In genomic region chr2:212536385-212537310, GRCh38 we compare ENCODE assay signal across 8 cellular contexts. TPM values are rescaled to one million over a fixed set of nuclear protein-coding genes. Genes with fewer than 3 reads are reported as not detected.
DNase-seq lines count a peak whose midpoint lies in the region; ATAC-seq and TF ChIP-seq lines count a peak whose summit lies in the region.

No MANE protein-coding gene starts in this region.

- H3K79me2 ChIP-seq in smooth muscle cell (ENCODE audit: low read depth) = no peaks in the 10 kb centered on the region

- H3K4me2 ChIP-seq in smooth muscle cell = peak overlapping the region; percentile 99

- H3K27ac ChIP-seq in smooth muscle cell (ENCODE audit: low read depth) = no peak overlapping the region

- DNase-seq in T-helper 1 cell (no peak), anterior cingulate cortex (lab: John Stamatoyannopoulos, UW) (peak in 40 of 58 donors; percentile 8 to 81 (median 41)), iPS-NIHi7 (ENCODE audit: extremely low spot score) (peak; percentile 10), smooth muscle cell (lab: John Stamatoyannopoulos, UW; ENCODE audit: unreplicated experiment) (no peak)
- DNase-seq in activated naive CD4-positive, alpha-beta T cell (lab: John Stamatoyannopoulos, UW) = no peak

- H3K27ac Mint-ChIP-seq in T-helper 1 cell treated with Interleukin-12 subunit alpha and Interleukin-12 subunit beta and Interleukin-4 antibody, amounts not matched to agents 30 μg/mL and 1 μg/mL, for 36 hours = peak overlapping the region; percentile 23

- peak overlapping the region; percentile 75 for H3K4me3 ChIP-seq in smooth muscle cell

- H3K27me3 ChIP-seq in smooth muscle cell (ENCODE audit: low read depth) = peaks cover 61% of the 10 kb centered on the region

- peaks cover 5% of the 10 kb centered on the region for H4K20me1 ChIP-seq in smooth muscle cell (ENCODE audit: low read depth)

- no peak overlapping the region for H3K9ac ChIP-seq in smooth muscle cell (ENCODE audit: low read depth)

- WGBS in smooth muscle cell (ENCODE audit: low lambda C conversion rate) = 1% methylated on average over 43 of the region's 53 CpGs

- ATAC-seq in GM21526 (IDR thresholded peaks at IDR 0.05; ENCODE audit: low FRiP score, unreplicated experiment) = no peak
- ATAC-seq in HG03469 (IDR thresholded peaks at IDR 0.05; ENCODE audit: unreplicated experiment) = no peak

- peak overlapping the region; percentile 90 for H2AFZ ChIP-seq in smooth muscle cell (ENCODE audit: low read depth)

- no peak overlapping the region for H3K4me3 Mint-ChIP-seq in T-helper 1 cell treated with Interleukin-12 subunit alpha and Interleukin-12 subunit beta and Interleukin-4 antibody, amounts not matched to agents 30 μg/mL and 1 μg/mL, for 36 hours

- peaks cover 13% of the 10 kb centered on the region for H3F3A ChIP-seq in smooth muscle cell (ENCODE audit: low read depth)

- no peaks in the 10 kb centered on the region for H3K9me3 Mint-ChIP-seq in T-helper 1 cell treated with Interleukin-12 subunit alpha and Interleukin-12 subunit beta and Interleukin-4 antibody, amounts not matched to agents 30 μg/mL and 1 μg/mL, for 36 hours

- H3K4me1 Mint-ChIP-seq in T-helper 1 cell treated with Interleukin-12 subunit alpha and Interleukin-12 subunit beta and Interleukin-4 antibody, amounts not matched to agents 30 μg/mL and 1 μg/mL, for 36 hours (ENCODE audit: low read depth) = peaks cover 2% of the 10 kb centered on the region

- H3K9me3 ChIP-seq in smooth muscle cell (replicated peaks; ENCODE audit: low read depth) = no peaks in the 10 kb centered on the region

- peaks cover 25% of the 10 kb centered on the region for H3K4me1 ChIP-seq in smooth muscle cell (ENCODE audit: low read depth)

- TF ChIP-seq CTCF in smooth muscle cell (IDR thresholded peaks at IDR 0.05; ENCODE audit: borderline replicate concordance, insufficient read depth, poor library complexity, severe bottlenecking) = no peak

- no peaks in the 10 kb centered on the region for H3K36me3 ChIP-seq in smooth muscle cell (ENCODE audit: low read depth)

- H3K27me3 Mint-ChIP-seq in T-helper 1 cell treated with Interleukin-12 subunit alpha and Interleukin-12 subunit beta and Interleukin-4 antibody, amounts not matched to agents 30 μg/mL and 1 μg/mL, for 36 hours (ENCODE audit: low read depth) = peaks cover 63% of the 10 kb centered on the region

- H3K36me3 Mint-ChIP-seq in T-helper 1 cell treated with Interleukin-12 subunit alpha and Interleukin-12 subunit beta and Interleukin-4 antibody, amounts not matched to agents 30 μg/mL and 1 μg/mL, for 36 hours (ENCODE audit: low read depth) = no peaks in the 10 kb centered on the region

RNA-seq across cellular contexts. Expression of gene ERBB4, which starts 2.0 kb away (rescaled TPM):
- 0.13 and 0.67 TPM in 2 replicates for total RNA-seq in smooth muscle cell
- polyA plus RNA-seq in smooth muscle cell = 0.24 TPM in 1 of 2 replicates, not detected in the other

Comparison
In these comparisons a context has a peak if more than half of its experiments do, and no peak if none do; other contexts are left out.
1. DNase-seq: peak in anterior cingulate cortex (40 of 58) and iPS-NIHi7 (single experiment); none in T-helper 1 cell (0 of 5), smooth muscle cell (single experiment) and activated naive CD4-positive, alpha-beta T cell (0 of 4).